1 cellular context compared by ENCODE assay signal in the genomic region with DNA sequence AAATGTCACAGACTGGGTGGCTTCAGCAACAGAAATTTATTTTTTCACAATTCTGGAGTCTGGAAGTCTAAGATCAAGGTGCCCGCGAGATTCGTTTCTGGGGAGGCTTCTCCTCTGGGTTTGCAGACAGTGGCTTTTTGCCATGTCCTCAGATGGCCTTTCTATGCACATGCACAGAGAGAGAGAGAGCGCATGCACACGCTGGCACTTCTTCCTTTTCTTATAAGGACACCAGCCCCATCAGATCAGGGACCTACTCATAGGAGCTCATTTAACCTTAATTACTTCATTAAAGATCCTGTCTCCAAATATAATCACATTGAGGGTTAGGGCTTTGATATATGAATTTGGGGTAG.
TF ChIP-seq lines count a peak whose summit lies in the region.

No MANE protein-coding gene starts in this region.

TF ChIP-seq in GM23338, 12 proteins besides CTCF, POLR2A, EP300 and RAD21 (continued from another document):
- TF ChIP-seq, protein P1, sequence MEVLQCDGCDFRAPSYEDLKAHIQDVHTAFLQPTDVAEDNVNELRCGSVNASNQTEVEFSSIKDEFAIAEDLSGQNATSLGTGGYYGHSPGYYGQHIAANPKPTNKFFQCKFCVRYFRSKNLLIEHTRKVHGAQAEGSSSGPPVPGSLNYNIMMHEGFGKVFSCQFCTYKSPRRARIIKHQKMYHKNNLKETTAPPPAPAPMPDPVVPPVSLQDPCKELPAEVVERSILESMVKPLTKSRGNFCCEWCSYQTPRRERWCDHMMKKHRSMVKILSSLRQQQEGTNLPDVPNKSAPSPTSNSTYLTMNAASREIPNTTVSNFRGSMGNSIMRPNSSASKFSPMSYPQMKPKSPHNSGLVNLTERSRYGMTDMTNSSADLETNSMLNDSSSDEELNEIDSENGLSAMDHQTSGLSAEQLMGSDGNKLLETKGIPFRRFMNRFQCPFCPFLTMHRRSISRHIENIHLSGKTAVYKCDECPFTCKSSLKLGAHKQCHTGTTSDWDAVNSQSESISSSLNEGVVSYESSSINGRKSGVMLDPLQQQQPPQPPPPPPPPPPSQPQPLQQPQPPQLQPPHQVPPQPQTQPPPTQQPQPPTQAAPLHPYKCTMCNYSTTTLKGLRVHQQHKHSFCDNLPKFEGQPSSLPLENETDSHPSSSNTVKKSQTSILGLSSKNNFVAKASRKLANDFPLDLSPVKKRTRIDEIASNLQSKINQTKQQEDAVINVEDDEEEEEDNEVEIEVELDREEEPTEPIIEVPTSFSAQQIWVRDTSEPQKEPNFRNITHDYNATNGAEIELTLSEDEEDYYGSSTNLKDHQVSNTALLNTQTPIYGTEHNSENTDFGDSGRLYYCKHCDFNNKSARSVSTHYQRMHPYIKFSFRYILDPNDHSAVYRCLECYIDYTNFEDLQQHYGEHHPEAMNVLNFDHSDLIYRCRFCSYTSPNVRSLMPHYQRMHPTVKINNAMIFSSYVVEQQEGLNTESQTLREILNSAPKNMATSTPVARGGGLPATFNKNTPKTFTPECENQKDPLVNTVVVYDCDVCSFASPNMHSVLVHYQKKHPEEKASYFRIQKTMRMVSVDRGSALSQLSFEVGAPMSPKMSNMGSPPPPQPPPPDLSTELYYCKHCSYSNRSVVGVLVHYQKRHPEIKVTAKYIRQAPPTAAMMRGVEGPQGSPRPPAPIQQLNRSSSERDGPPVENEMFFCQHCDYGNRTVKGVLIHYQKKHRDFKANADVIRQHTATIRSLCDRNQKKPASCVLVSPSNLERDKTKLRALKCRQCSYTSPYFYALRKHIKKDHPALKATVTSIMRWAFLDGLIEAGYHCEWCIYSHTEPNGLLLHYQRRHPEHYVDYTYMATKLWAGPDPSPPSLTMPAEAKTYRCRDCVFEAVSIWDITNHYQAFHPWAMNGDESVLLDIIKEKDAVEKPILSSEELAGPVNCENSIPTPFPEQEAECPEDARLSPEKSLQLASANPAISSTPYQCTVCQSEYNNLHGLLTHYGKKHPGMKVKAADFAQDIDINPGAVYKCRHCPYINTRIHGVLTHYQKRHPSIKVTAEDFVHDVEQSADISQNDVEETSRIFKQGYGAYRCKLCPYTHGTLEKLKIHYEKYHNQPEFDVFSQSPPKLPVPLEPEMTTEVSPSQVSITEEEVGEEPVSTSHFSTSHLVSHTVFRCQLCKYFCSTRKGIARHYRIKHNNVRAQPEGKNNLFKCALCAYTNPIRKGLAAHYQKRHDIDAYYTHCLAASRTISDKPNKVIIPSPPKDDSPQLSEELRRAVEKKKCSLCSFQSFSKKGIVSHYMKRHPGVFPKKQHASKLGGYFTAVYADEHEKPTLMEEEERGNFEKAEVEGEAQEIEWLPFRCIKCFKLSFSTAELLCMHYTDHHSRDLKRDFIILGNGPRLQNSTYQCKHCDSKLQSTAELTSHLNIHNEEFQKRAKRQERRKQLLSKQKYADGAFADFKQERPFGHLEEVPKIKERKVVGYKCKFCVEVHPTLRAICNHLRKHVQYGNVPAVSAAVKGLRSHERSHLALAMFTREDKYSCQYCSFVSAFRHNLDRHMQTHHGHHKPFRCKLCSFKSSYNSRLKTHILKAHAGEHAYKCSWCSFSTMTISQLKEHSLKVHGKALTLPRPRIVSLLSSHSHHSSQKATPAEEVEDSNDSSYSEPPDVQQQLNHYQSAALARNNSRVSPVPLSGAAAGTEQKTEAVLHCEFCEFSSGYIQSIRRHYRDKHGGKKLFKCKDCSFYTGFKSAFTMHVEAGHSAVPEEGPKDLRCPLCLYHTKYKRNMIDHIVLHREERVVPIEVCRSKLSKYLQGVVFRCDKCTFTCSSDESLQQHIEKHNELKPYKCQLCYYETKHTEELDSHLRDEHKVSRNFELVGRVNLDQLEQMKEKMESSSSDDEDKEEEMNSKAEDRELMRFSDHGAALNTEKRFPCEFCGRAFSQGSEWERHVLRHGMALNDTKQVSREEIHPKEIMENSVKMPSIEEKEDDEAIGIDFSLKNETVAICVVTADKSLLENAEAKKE (CRISPR knock-in tag; IDR thresholded peaks at IDR 0.05) = no peak
- TF ChIP-seq STAT1 (IDR thresholded peaks at IDR 0.05; ENCODE audit: unreplicated experiment) (no peak), EZH2phosphoT487 (IDR thresholded peaks at IDR 0.05; ENCODE audit: unreplicated experiment) (no peak), EZH2 (IDR thresholded peaks at IDR 0.05; ENCODE audit: low read depth, unreplicated experiment) (no peak), CREB1 (CRISPR knock-in tag; IDR thresholded peaks at IDR 0.05; ENCODE audit: low read depth) (no peak), POLR2AphosphoS5 (IDR thresholded peaks at IDR 0.05; ENCODE audit: low read depth) (no peak), JUNB (IDR thresholded peaks at IDR 0.05; ENCODE audit: unreplicated experiment) (no peak)
- TF ChIP-seq, protein P2, sequence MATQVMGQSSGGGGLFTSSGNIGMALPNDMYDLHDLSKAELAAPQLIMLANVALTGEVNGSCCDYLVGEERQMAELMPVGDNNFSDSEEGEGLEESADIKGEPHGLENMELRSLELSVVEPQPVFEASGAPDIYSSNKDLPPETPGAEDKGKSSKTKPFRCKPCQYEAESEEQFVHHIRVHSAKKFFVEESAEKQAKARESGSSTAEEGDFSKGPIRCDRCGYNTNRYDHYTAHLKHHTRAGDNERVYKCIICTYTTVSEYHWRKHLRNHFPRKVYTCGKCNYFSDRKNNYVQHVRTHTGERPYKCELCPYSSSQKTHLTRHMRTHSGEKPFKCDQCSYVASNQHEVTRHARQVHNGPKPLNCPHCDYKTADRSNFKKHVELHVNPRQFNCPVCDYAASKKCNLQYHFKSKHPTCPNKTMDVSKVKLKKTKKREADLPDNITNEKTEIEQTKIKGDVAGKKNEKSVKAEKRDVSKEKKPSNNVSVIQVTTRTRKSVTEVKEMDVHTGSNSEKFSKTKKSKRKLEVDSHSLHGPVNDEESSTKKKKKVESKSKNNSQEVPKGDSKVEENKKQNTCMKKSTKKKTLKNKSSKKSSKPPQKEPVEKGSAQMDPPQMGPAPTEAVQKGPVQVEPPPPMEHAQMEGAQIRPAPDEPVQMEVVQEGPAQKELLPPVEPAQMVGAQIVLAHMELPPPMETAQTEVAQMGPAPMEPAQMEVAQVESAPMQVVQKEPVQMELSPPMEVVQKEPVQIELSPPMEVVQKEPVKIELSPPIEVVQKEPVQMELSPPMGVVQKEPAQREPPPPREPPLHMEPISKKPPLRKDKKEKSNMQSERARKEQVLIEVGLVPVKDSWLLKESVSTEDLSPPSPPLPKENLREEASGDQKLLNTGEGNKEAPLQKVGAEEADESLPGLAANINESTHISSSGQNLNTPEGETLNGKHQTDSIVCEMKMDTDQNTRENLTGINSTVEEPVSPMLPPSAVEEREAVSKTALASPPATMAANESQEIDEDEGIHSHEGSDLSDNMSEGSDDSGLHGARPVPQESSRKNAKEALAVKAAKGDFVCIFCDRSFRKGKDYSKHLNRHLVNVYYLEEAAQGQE (IDR thresholded peaks at IDR 0.05; ENCODE audit: unreplicated experiment) = no peak
TF ChIP-seq in GM23338: peak in this region for 0.
